ENCODE assay signal across 1 cellular context in the genomic region with DNA sequence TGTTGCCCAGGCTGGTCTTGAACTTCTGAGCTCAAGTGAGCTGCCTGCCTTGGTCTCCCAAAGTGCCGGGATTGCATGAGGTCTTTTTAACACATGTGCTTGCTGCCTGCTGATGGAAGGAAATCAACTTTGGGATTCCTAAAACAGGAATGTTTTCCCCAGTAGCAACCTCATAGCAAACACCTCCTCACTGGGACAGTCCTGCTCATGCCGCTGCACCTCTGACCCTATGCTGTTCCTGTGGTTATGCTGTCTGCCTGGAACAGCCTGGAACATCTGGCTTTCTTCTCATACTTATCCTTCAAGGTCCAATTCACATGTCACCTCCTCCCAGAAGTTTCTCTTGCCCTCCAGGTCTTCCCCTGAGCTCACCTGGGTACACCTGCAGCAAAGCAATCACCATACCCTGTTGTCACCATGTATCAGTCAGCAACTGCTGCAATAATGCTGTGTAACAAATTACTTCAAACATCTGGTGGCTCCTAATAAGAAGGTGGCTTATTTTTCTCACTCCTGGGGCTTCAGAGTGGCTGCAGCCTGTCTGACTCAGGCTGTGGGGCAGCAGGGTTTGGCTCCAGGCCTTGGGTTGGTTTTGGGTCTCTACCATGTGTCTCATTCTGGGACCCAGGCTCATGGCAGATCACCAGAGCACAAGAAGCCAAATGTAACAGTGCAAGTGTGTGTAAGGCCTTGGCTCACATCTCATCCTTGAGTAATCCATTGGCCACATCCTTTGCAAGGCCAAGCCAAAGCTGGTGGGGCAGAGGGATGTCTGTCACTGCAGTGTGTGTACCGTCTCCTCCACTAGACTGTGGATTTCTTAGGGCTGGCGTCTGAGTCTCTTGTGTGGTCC.
TF ChIP-seq lines count a peak whose summit lies in the region.

No MANE protein-coding gene starts in this region.

TF ChIP-seq in IMR-90, 13 proteins besides CTCF, POLR2A, EP300 and RAD21:
- TF ChIP-seq, protein P1, sequence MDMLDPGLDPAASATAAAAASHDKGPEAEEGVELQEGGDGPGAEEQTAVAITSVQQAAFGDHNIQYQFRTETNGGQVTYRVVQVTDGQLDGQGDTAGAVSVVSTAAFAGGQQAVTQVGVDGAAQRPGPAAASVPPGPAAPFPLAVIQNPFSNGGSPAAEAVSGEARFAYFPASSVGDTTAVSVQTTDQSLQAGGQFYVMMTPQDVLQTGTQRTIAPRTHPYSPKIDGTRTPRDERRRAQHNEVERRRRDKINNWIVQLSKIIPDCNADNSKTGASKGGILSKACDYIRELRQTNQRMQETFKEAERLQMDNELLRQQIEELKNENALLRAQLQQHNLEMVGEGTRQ (IDR thresholded peaks at IDR 0.05; ENCODE audit: low read depth, low read length): no peak
- TF ChIP-seq MAFK (IDR thresholded peaks at IDR 0.05; ENCODE audit: low read depth, low read length) (no peak), CHD1 (IDR thresholded peaks at IDR 0.05; ENCODE audit: low read depth, low read length) (no peak), RFX5 (IDR thresholded peaks at IDR 0.05; ENCODE audit: low read depth, low read length) (no peak), SMC3 (IDR thresholded peaks at IDR 0.05; ENCODE audit: low read depth, low read length) (no peak), NFE2L2 (IDR thresholded peaks at IDR 0.05; ENCODE audit: low read depth, low read length) (no peak), ELK1 (IDR thresholded peaks at IDR 0.05; ENCODE audit: borderline replicate concordance, low read depth, low read length) (no peak), FOS (IDR thresholded peaks at IDR 0.05; ENCODE audit: low read depth, low read length) (no peak), MXI1 (IDR thresholded peaks at IDR 0.05; ENCODE audit: borderline replicate concordance, low read depth, low read length) (no peak), CEBPB (IDR thresholded peaks at IDR 0.05; ENCODE audit: low read depth, low read length) (no peak), RCOR1 (IDR thresholded peaks at IDR 0.05; ENCODE audit: insufficient replicate concordance, low read length) (no peak), MAZ (IDR thresholded peaks at IDR 0.05; ENCODE audit: borderline replicate concordance, low read depth, low read length) (no peak), BHLHE40 (IDR thresholded peaks at IDR 0.05; ENCODE audit: low read depth, low read length) (no peak)
